In genomic region chr11:65717906-65718305, GRCh38 we compare ENCODE assay signal across 1 cellular context.
TF ChIP-seq lines count a peak whose summit lies in the region.

No MANE protein-coding gene starts in this region.

TF ChIP-seq in WTC11, 78 proteins besides CTCF, POLR2A, EP300 and RAD21 (continued from another document):
- no peak for TF ChIP-seq USF2 (CRISPR knock-in tag; IDR thresholded peaks at IDR 0.05)
